10 cellular contexts compared by ENCODE assay signal in genomic region chr2:72144412-72144745, GRCh38. TPM values are rescaled to one million over a fixed set of nuclear protein-coding genes. Genes with fewer than 3 reads are reported as not detected.
DNase-seq lines count a peak whose midpoint lies in the region; ATAC-seq and TF ChIP-seq lines count a peak whose summit lies in the region.
"Had no signal": no experiment of that assay in that cellular context is flagged by ENCODE, and none has a peak within 500 bp of the region (broad histone marks: within the 10 kb centered on the region; RNA-seq: fewer than 3 reads in every experiment).

No MANE protein-coding gene starts in this region.

- no peak overlapping the region for H3K9ac ChIP-seq in duodenal mucosa (ENCODE audit: low read depth in 1 of 2, low read length in 2 of 2)

- H3K36me3 ChIP-seq in duodenal mucosa (ENCODE audit: control insufficient read depth in 1 of 2, insufficient read depth in 2 of 2, low read length in 2 of 2) (no peaks in the 10 kb centered on the region), mesodermal cell (ENCODE audit: control insufficient read depth, insufficient read depth, low read length) (no peaks in the 10 kb centered on the region), tibial artery (no peaks in the 10 kb centered on the region)

- H3K27ac ChIP-seq in duodenal mucosa (ENCODE audit: low read depth, low read length), result no peak overlapping the region
- H3K27ac ChIP-seq in mesodermal cell (ENCODE audit: low read depth, low read length, severe bottlenecking), result no peak overlapping the region
- peak overlapping the region in 1 of 2 donors; percentile 65 for H3K27ac ChIP-seq in tibial artery

- H3K4me3 ChIP-seq in duodenal mucosa (ENCODE audit: low read depth in 1 of 2, low read length in 2 of 2) (peak overlapping the region; percentile 63 to 67), mesodermal cell (ENCODE audit: extremely low read depth, insufficient read depth, low read length, poor library complexity, severe bottlenecking) (peak overlapping the region; percentile 33), tibial artery (peak overlapping the region; percentile 52 to 58)

- ATAC-seq in HG03139 (IDR thresholded peaks at IDR 0.05; ENCODE audit: unreplicated experiment) (no peak), HG03378 (IDR thresholded peaks at IDR 0.05; ENCODE audit: unreplicated experiment) (no peak)

- peaks cover 29 to 51% of the 10 kb centered on the region in 2 donors for H3K4me1 ChIP-seq in duodenal mucosa (ENCODE audit: control insufficient read depth in 1 of 2, insufficient read depth in 2 of 2, low read length in 2 of 2)
- peaks cover 12% of the 10 kb centered on the region for H3K4me1 ChIP-seq in mesodermal cell (ENCODE audit: control insufficient read depth, insufficient read depth, low read length, poor library complexity, severe bottlenecking)
- H3K4me1 ChIP-seq in tibial artery, result peaks cover 0 to 78% (median 69%) of the 10 kb centered on the region in 4 donors

- peak; percentile 26 for DNase-seq in activated CD4-positive, CD25-positive, alpha-beta regulatory T cell treated with anti-CD3 and anti-CD28 coated beads, Interleukin-2, amount 50 U/mL, for 72 hours
- DNase-seq in activated CD4-positive, CD25-positive, alpha-beta regulatory T cell (lab: John Stamatoyannopoulos, UW), result no peak
- DNase-seq in tibial artery, result no peak
- DNase-seq in iPS-NIHi7 (ENCODE audit: extremely low spot score), result no peak
- DNase-seq: activated naive CD4-positive, alpha-beta T cell treated with anti-CD3 and anti-CD28 coated beads, Interleukin-2, amount 50 U/mL, for 16 hours; stimulated activated CD4-positive, alpha-beta T cell treated with anti-CD3 and anti-CD28 coated beads, Interleukin-4, amount 100 ng/mL, for 1 hour had no signal

- intact Hi-C loops in tibial artery (cut with DNase I; ENCODE audit: low total_unique reads), result loop anchor here (5.0 to 10.0 kb wide), 2 partner anchors 267 to 450 kb away; no protein-coding TSS in a partner anchor

- TF ChIP-seq CTCF in tibial artery (IDR thresholded peaks at IDR 0.05), result no peak

- WGBS in mesodermal cell (ENCODE audit: insufficient coverage in 2 of 2), 2 experiments, result 0 to 2% methylated on average over 14 to 18 of the region's 27 CpGs

- H3K9me3 ChIP-seq in duodenal mucosa (ENCODE audit: control insufficient read depth in 1 of 2, low read length in 2 of 2) (no peaks in the 10 kb centered on the region), mesodermal cell (ENCODE audit: control insufficient read depth, low read length) (peaks cover 10% of the 10 kb centered on the region), tibial artery (no peaks in the 10 kb centered on the region)

- H3K27me3 ChIP-seq in duodenal mucosa (ENCODE audit: control insufficient read depth in 1 of 2, insufficient read depth in 2 of 2, low read length in 2 of 2) (peaks cover 32 to 34% of the 10 kb centered on the region in 2 donors), tibial artery (peaks cover 0 to 39% of the 10 kb centered on the region in 2 donors)

RNA-seq across cellular contexts. Expression of gene CYP26B1, which starts 3.3 kb away (rescaled TPM):
- polyA plus RNA-seq in mesodermal cell (2013, experiment 1 of 2), result 0.74 TPM
- 0.66 TPM for polyA plus RNA-seq in mesodermal cell (2013, experiment 2 of 2)
